Comparison of ENCODE assay signal across 1 cellular context in genomic region chr9:137050570-137050969, GRCh38.
TF ChIP-seq lines count a peak whose summit lies in the region.

No MANE protein-coding gene starts in this region.

TF ChIP-seq in HEK293, 187 proteins besides CTCF, POLR2A, EP300 and RAD21 (continued from another document):
- TF ChIP-seq ZNF600 (tag by site-specific recombination; IDR thresholded peaks at IDR 0.05) (no peak), ZNF623 (tag by site-specific recombination; IDR thresholded peaks at IDR 0.05) (peak; percentile 93), HOXD13 (CRISPR knock-in tag; IDR thresholded peaks at IDR 0.05; ENCODE audit: borderline replicate concordance) (no peak), PRDM10 (tag by site-specific recombination; IDR thresholded peaks at IDR 0.05) (peak; percentile 44; the same call in 1 of the 2 replicates), ZNF707 (tag by site-specific recombination; IDR thresholded peaks at IDR 0.05) (no peak), SP2 (tag by site-specific recombination; IDR thresholded peaks at IDR 0.05) (peak; percentile 64), ZNF10 (tag by site-specific recombination; IDR thresholded peaks at IDR 0.05) (peak; percentile 21; the same call in 1 of the 2 replicates), ZNF580 (tag by site-specific recombination; IDR thresholded peaks at IDR 0.05) (no peak)
